Comparison of ENCODE assay signal across 8 cellular contexts in the genomic region with DNA sequence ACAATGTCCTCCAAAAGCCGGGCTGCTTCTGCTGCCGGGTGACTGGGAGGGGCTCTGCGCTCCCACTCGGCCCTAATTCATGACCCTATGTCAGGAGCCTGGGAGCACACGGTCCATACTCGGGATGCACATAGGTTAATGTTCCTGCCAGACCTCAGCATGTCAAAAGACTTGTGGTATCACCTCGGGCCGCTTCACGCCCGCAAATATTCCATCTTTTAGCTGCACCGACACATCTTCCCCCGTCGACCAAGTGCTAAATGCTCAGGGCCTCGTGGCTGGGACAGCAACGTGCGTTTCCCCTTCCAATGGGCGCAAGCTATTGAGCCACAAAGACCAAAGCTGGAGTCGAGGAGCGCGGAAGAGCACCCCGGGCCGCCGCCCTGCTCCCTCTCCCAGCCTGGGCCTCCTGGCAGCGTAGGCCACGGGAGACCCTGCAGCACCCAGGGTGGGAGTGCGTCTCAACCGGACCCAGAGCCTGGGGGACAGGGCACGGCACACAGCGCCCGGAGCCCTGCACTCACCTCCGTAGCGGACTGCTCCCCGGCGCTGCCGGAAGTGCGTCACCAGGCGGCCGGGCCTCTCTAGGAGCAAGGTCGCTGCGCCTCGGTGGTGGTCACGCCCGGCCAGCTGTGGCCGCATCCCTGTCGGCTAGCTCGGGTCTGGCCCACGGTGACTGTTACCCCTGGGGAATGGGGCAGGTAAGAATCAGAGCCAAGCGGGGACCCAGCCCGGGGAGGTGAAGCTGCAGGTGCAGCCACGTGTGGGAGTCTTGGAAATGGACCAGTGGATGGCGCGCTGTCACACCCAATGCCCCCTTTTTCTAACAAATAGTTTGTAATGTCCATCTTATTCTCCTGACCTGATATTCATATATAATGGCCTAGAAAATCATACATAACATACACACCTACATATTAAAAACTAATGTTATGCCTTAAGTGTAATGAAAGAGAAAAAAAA. TPM values are rescaled to one million over a fixed set of nuclear protein-coding genes. Genes with fewer than 3 reads are reported as not detected.
DNase-seq lines count a peak whose midpoint lies in the region; ATAC-seq and TF ChIP-seq lines count a peak whose summit lies in the region.

A gene (minus strand): TSS at position 562 of the 963 bp plus-strand sequence. CDS start 5,451 bp downstream, outside the sequence.

- H3K27ac ChIP-seq in IMR-90 (ENCODE audit: insufficient read depth, low read length): peak within 1 kb of the TSS; percentile 92
- peak within 1 kb of the TSS; percentile 69 for H3K27ac ChIP-seq in RWPE1

- peak within 1 kb of the TSS; percentile 97 for H2AK9ac ChIP-seq in IMR-90 (replicated peaks; ENCODE audit: low read depth, low read length, poor library complexity)

- no peaks in the 10 kb centered on the region for H3K27me3 ChIP-seq in IMR-90 (ENCODE audit: control insufficient read depth, insufficient read depth, low read length)

- intact Hi-C loops in IMR-90 (cut with micrococcal nuclease): loop anchor here (1.0 kb wide), 1 partner anchor 22 kb away; no protein-coding TSS in a partner anchor

- H3K9me1 ChIP-seq in IMR-90 (ENCODE audit: insufficient read depth, low read length): 0 out of 2 replicates have a peak, but pooled peaks cover 3% of the 10 kb centered on the region

- H3K23ac ChIP-seq in IMR-90 (ENCODE audit: low read depth, low read length): peak within 1 kb of the TSS; percentile 95

- H3K9me3 ChIP-seq in IMR-90 (ENCODE audit: control insufficient read depth, insufficient read depth, low read length): no peaks in the 10 kb centered on the region

- H2BK15ac ChIP-seq in IMR-90 (ENCODE audit: low read depth, low read length): peak within 1 kb of the TSS; percentile 79; the same call in 2 of the 3 replicates

- H3K14ac ChIP-seq in IMR-90 (replicated peaks; ENCODE audit: low read depth, low read length): peak within 1 kb of the TSS; percentile 96

- ATAC-seq in GM21526 (IDR thresholded peaks at IDR 0.05; ENCODE audit: low FRiP score, unreplicated experiment) (peak; percentile 98), IMR-90 (ENCODE audit: low read depth) (peak; percentile 97)

- H2BK5ac ChIP-seq in IMR-90 (ENCODE audit: low read depth, low read length, poor library complexity, severe bottlenecking): peak within 1 kb of the TSS; percentile 90

- H3K4me1 Mint-ChIP-seq in nephron progenitor cell: peaks cover 34% of the 10 kb centered on the region
- H3K4me1 Mint-ChIP-seq in stimulated activated naive CD8-positive, alpha-beta T cell treated with anti-CD3 and anti-CD28 coated beads, Interleukin-15, Interleukin-2, amounts not matched to agents 100 ng/mL and 50 ng/mL, for 24 hours (ENCODE audit: low read depth): peaks cover 29% of the 10 kb centered on the region

- peaks cover 4% of the 10 kb centered on the region for H3K36me3 Mint-ChIP-seq in nephron progenitor cell (ENCODE audit: low read depth)
- H3K36me3 Mint-ChIP-seq in stimulated activated naive CD8-positive, alpha-beta T cell treated with anti-CD3 and anti-CD28 coated beads, Interleukin-15, Interleukin-2, amounts not matched to agents 100 ng/mL and 50 ng/mL, for 24 hours (ENCODE audit: low read depth): no peaks in the 10 kb centered on the region

- peak within 1 kb of the TSS; percentile 57 for H3K18ac ChIP-seq in IMR-90 (ENCODE audit: low read depth, low read length)

- H4K20me1 ChIP-seq in IMR-90 (ENCODE audit: insufficient read depth, low read length): peaks cover 4% of the 10 kb centered on the region; the same call in 1 of the 2 replicates

- peak; percentile 86 for TF ChIP-seq POLR2A in IMR-90 (IDR thresholded peaks at IDR 0.05; ENCODE audit: low read depth, low read length)

- peak within 1 kb of the TSS; percentile 89 for H3K9ac ChIP-seq in IMR-90 (ENCODE audit: low read depth, low read length)

- H3K4me1 ChIP-seq in IMR-90 (ENCODE audit: control insufficient read depth, insufficient read depth, low read length): peaks cover 6% of the 10 kb centered on the region

- H3K79me1 ChIP-seq in IMR-90 (ENCODE audit: low read depth in 1 of 2, low read length in 2 of 2): peaks cover 12 to 38% of the 10 kb centered on the region in 2 experiments

- peak within 1 kb of the TSS; percentile 88 for H2BK120ac ChIP-seq in IMR-90 (ENCODE audit: low read depth, low read length)

- in situ Hi-C loops in IMR-90 (cut with MboI; ENCODE audit: low sequenced_read_pairs): no loop called here

- peak within 1 kb of the TSS; percentile 94 for H4K5ac ChIP-seq in IMR-90 (ENCODE audit: low read depth, low read length)

- peak within 1 kb of the TSS; percentile 80 for H3K4me2 ChIP-seq in IMR-90 (ENCODE audit: low read depth, low read length)

- POLR2A ChIA-PET in IMR-90 (lab: Charles Lee; ENCODE audit: unreplicated experiment): interaction anchor here (1.0 to 1.1 kb wide), 2 partner anchors 12 to 17 kb away, joined by 4 to 6 read pairs; no protein-coding TSS in a partner anchor
- POLR2A ChIA-PET in RWPE1 (lab: Yijun Ruan, JAX; ENCODE audit: low non-redundant PET): interaction anchor here (0.5 to 1.3 kb wide), 2 partner anchors 22 to 366 kb away, joined by 3 to 7 read pairs; no protein-coding TSS in a partner anchor

- CTCF ChIA-PET in IMR-90 (lab: Yijun Ruan, JAX) (interaction anchor here (1.1 kb wide), 1 partner anchor 149 kb away, joined by 3 read pairs; no protein-coding TSS in a partner anchor), RWPE1 (lab: Yijun Ruan, JAX) (interaction anchor here (0.6 to 1.3 kb wide), 2 partner anchors 22 to 173 kb away, joined by 3 to 4 read pairs; no protein-coding TSS in a partner anchor)

- H2AK5ac ChIP-seq in IMR-90 (ENCODE audit: low read depth, low read length): peak within 1 kb of the TSS; percentile 96

- H3K9me3 Mint-ChIP-seq in nephron progenitor cell: no peaks in the 10 kb centered on the region
- no peaks in the 10 kb centered on the region for H3K9me3 Mint-ChIP-seq in stimulated activated naive CD8-positive, alpha-beta T cell treated with anti-CD3 and anti-CD28 coated beads, Interleukin-15, Interleukin-2, amounts not matched to agents 100 ng/mL and 50 ng/mL, for 24 hours

- dilution Hi-C loops in IMR-90 (cut with HindIII; ENCODE audit: low sequenced_read_pairs, unreplicated experiment): no loop called here

- BruUV-seq in IMR-90 (replicated peaks; lab: Mats Ljungman, UMichigan): TSS peak; percentile 68

- DNase-seq in DMS79 (lab: John Stamatoyannopoulos, UW): peak; percentile 28
- peak; percentile 74 for DNase-seq in IMR-90
- DNase-seq in RWPE1 (ENCODE audit: low spot score): peak; percentile 85
- peak; percentile 92 for DNase-seq in activated effector memory CD4-positive, alpha-beta T cell treated with anti-CD3 and anti-CD28 coated beads, Interleukin-2, amount 50 U/mL, for 16 hours
- peak; percentile 75 for DNase-seq in fibroblast of the aortic adventitia (ENCODE audit: low read depth)
- DNase-seq in nephron progenitor cell: peak; percentile 86

- H2BK20ac ChIP-seq in IMR-90 (ENCODE audit: low read depth, low read length): peak within 1 kb of the TSS; percentile 37

- peak within 1 kb of the TSS; percentile 83 for H3K4me3 ChIP-seq in IMR-90 (ENCODE audit: insufficient read depth, low read depth, low read length)
- H3K4me3 ChIP-seq in fibroblast of the aortic adventitia (ENCODE audit: low read depth, low read length): peak within 1 kb of the TSS; percentile 98

- peaks cover 7% of the 10 kb centered on the region for H3K27me3 Mint-ChIP-seq in nephron progenitor cell (ENCODE audit: low read depth, poor library complexity)
- no peaks in the 10 kb centered on the region for H3K27me3 Mint-ChIP-seq in stimulated activated naive CD8-positive, alpha-beta T cell treated with anti-CD3 and anti-CD28 coated beads, Interleukin-15, Interleukin-2, amounts not matched to agents 100 ng/mL and 50 ng/mL, for 24 hours

- no peaks in the 10 kb centered on the region for H3K36me3 ChIP-seq in IMR-90 (ENCODE audit: control insufficient read depth, insufficient read depth, low read length)

- TF ChIP-seq CTCF in IMR-90 (conservative IDR thresholded peaks at IDR 0.05; ENCODE audit: low read depth, low read length): no peak
- no peak for TF ChIP-seq CTCF in RWPE1 (conservative IDR thresholded peaks at IDR 0.05; ENCODE audit: low read depth)
- no peak for TF ChIP-seq CTCF in fibroblast of the aortic adventitia (IDR thresholded peaks at IDR 0.05; ENCODE audit: insufficient read depth, low read length)
- no peak for TF ChIP-seq CTCF in nephron progenitor cell (IDR thresholded peaks at IDR 0.05)

- H4K91ac ChIP-seq in IMR-90 (ENCODE audit: insufficient read depth, low read depth, low read length): peak within 1 kb of the TSS; percentile 96

- peak within 1 kb of the TSS; percentile 98 for H3K4ac ChIP-seq in IMR-90 (ENCODE audit: low read depth, low read length)

- H3K4me3 Mint-ChIP-seq in nephron progenitor cell: peak within 1 kb of the TSS; percentile 98
- H3K4me3 Mint-ChIP-seq in stimulated activated naive CD8-positive, alpha-beta T cell treated with anti-CD3 and anti-CD28 coated beads, Interleukin-15, Interleukin-2, amounts not matched to agents 100 ng/mL and 50 ng/mL, for 24 hours: peak within 1 kb of the TSS; percentile 97

- TF ChIP-seq RAD21 in IMR-90 (IDR thresholded peaks at IDR 0.05; ENCODE audit: low read length): no peak; the same call in 1 of the 2 replicates

- peak within 1 kb of the TSS; percentile 82 to 97 for H4K8ac ChIP-seq in IMR-90 (ENCODE audit: low read depth in 2 of 2, low read length in 2 of 2)

- peak within 1 kb of the TSS; percentile 91 for H3K56ac ChIP-seq in IMR-90 (ENCODE audit: extremely low read depth, insufficient read depth, low read length)

- peak within 1 kb of the TSS; percentile 88 for H3K27ac Mint-ChIP-seq in nephron progenitor cell
- H3K27ac Mint-ChIP-seq in stimulated activated naive CD8-positive, alpha-beta T cell treated with anti-CD3 and anti-CD28 coated beads, Interleukin-15, Interleukin-2, amounts not matched to agents 100 ng/mL and 50 ng/mL, for 24 hours: peak within 1 kb of the TSS; percentile 95

- WGBS in IMR-90 (ENCODE audit: extremely low coverage in 2 of 2, insufficient read length in 1 of 2), 2 experiments: 1% methylated on average over 24 of the region's 52 CpGs; no CpG with 5 or more reads in 1 of the 2 experiments

- peak within 1 kb of the TSS; percentile 100 for H2AFZ ChIP-seq in IMR-90 (replicated peaks; ENCODE audit: low read length, poor library complexity)

TF ChIP-seq in IMR-90, 13 proteins besides CTCF, POLR2A, EP300 and RAD21 (continues in another document):
- TF ChIP-seq MXI1 (IDR thresholded peaks at IDR 0.05; ENCODE audit: borderline replicate concordance, low read depth, low read length): peak; percentile 48
- TF ChIP-seq FOS (IDR thresholded peaks at IDR 0.05; ENCODE audit: low read depth, low read length): 0 out of 2 replicates have a peak, but pooled peaks have one; percentile 14
- TF ChIP-seq MAZ (IDR thresholded peaks at IDR 0.05; ENCODE audit: borderline replicate concordance, low read depth, low read length): peak; percentile 49; the same call in 1 of the 2 replicates
- no peak for TF ChIP-seq NFE2L2 (IDR thresholded peaks at IDR 0.05; ENCODE audit: low read depth, low read length)
- TF ChIP-seq BHLHE40 (IDR thresholded peaks at IDR 0.05; ENCODE audit: low read depth, low read length): peak; percentile 65

RNA-seq across cellular contexts. Expression of the gene that starts here (rescaled TPM):
- 8.8 and 11.7 TPM in 2 replicates for total RNA-seq in IMR-90 (2012; rRNA removed)
- polyA plus RNA-seq in IMR-90 (2012; rRNA removed): 5.9 and 7.5 TPM in 2 replicates
- 1.3 and 1.5 TPM in 2 replicates for polyA plus RNA-seq in IMR-90 (2012; cell fraction: cytosol; rRNA removed)
- 4.9 and 13.4 TPM in 2 replicates for polyA plus RNA-seq in IMR-90 (2012; cell fraction: nucleus; rRNA removed; ENCODE audit: low replicate concordance)
- total RNA-seq in fibroblast of the aortic adventitia (ENCODE audit: low replicate concordance): 8.9 and 11.1 TPM in 2 replicates

Comparison
In these comparisons a context has a peak if more than half of its experiments do, and no peak if none do; other contexts are left out.
1. Peak in every context shown above with its lines: DNase-seq, ATAC-seq, H3K4me3 ChIP-seq and H3K27ac ChIP-seq.
2. DNase-seq: peak in every context shown above with its lines; median percentile 92 in activated effector memory CD4-positive, alpha-beta T cell treated with anti-CD3 and anti-CD28 coated beads, Interleukin-2, amount 50 U/mL, for 16 hours; 86 in nephron progenitor cell; 85 in RWPE1; 75 in fibroblast of the aortic adventitia; 74 in IMR-90; 28 in DMS79.